In the genomic region with DNA sequence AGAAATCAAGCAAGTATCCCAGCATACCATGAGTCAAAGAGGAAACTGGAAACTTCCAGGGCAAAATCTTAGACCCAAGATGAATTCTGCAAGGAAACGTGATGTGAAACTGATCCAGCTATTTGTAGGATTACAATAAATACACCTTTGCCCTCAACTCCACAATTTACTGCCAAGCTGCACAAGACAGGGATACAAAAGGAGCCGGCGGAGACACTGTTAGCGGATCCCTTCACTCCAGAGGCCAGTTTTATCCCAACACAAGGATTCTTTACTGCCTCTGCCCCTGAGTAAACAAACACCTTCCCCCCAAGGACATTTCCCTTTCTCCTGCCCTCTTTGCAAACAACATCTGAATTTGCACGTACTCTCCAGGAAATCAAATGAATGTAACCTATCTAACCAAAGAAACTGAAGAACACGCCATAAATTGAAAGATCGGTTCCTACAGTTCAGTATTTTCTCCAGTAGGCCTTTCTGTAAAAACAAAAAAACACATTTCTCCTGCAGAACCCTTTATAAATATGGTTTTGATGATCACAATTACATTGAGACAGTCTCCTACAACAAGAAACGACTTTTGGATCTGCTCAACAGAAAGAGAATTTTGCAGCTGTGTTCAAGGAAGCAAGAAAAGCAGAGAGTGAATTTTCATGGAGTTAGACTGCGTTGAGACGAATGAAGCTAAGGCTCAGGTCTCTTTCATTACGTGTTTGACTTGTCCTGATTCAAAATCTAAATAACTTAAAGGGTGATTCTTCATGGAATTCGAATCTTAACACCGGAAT, we compare ENCODE assay signal across 10 cellular contexts. TPM values are rescaled to one million over a fixed set of nuclear protein-coding genes. Genes with fewer than 3 reads are reported as not detected.
A peak's percentile ranks its signal among the peaks of the same experiment; 100 is the strongest.
DNase-seq lines count a peak whose midpoint lies in the region; ATAC-seq and TF ChIP-seq lines count a peak whose summit lies in the region.
"Had no signal": no experiment of that assay in that cellular context is flagged by ENCODE, and none has a peak within 500 bp of the region (broad histone marks: within the 10 kb centered on the region; RNA-seq: fewer than 3 reads in every experiment).

No MANE protein-coding gene starts in this region.

- peaks cover 7 to 16% of the 10 kb centered on the region in 2 donors for H3K4me1 Mint-ChIP-seq in natural killer cell treated with Interleukin-12 subunit alpha and Interleukin-12 subunit beta and Interleukin-15 and Interleukin-18, amount 100 ng/mL, for 72 hours (ENCODE audit: low read depth in 2 of 2)

- H3K4me1 ChIP-seq in HUES48 (ENCODE audit: control insufficient read depth, insufficient read depth, low read length) (peaks cover 24% of the 10 kb centered on the region), body of pancreas (peaks cover 46% of the 10 kb centered on the region)

- ATAC-seq in body of pancreas (no peak), HG03196 (IDR thresholded peaks at IDR 0.05; ENCODE audit: unreplicated experiment) (no peak)
- ATAC-seq in natural killer cell treated with Interleukin-12 subunit alpha and Interleukin-12 subunit beta and Interleukin-15 and Interleukin-18, amount 100 ng/mL, for 72 hours: no peak

- WGBS in body of pancreas, 2 donors: 34 to 36% methylated on average over 13 of the region's 13 CpGs

- TF ChIP-seq CTCF in body of pancreas (IDR thresholded peaks at IDR 0.05): no peak

- H3K27me3 ChIP-seq in HUES48 (ENCODE audit: control insufficient read depth, insufficient read depth, low read length) (peaks cover 9% of the 10 kb centered on the region), body of pancreas (no peaks in the 10 kb centered on the region)

- peaks cover 4% of the 10 kb centered on the region for H3K36me3 Mint-ChIP-seq in natural killer cell treated with Interleukin-12 subunit alpha and Interleukin-12 subunit beta and Interleukin-15 and Interleukin-18, amount 100 ng/mL, for 72 hours

- peak overlapping the region; percentile 43 for H3K4me3 Mint-ChIP-seq in natural killer cell treated with Interleukin-12 subunit alpha and Interleukin-12 subunit beta and Interleukin-15 and Interleukin-18, amount 100 ng/mL, for 72 hours

- peak overlapping the region; percentile 70 for H3K4me3 ChIP-seq in HUES48 (ENCODE audit: low read depth, low read length)
- no peak overlapping the region for H3K4me3 ChIP-seq in body of pancreas

- H3K27ac ChIP-seq in HUES48 (ENCODE audit: low read depth, low read length) (peak overlapping the region; percentile 85), body of pancreas (peak overlapping the region in 3 of 4 donors; percentile 53 to 63 (median 60))

- no peaks in the 10 kb centered on the region for H3K9me3 Mint-ChIP-seq in natural killer cell treated with Interleukin-12 subunit alpha and Interleukin-12 subunit beta and Interleukin-15 and Interleukin-18, amount 100 ng/mL, for 72 hours
- H3K9me3 Mint-ChIP-seq: dendritic cell treated with granulocyte-macrophage colony-stimulating factor and Interleukin-4, amounts not matched to agents 40 ng/mL and 50 ng/mL, for 4 days had no signal

- H3K36me3 ChIP-seq in HUES48 (ENCODE audit: control insufficient read depth, insufficient read depth, low read length) (peaks cover 24% of the 10 kb centered on the region), body of pancreas (replicated peaks in 1 of 2; ENCODE audit: insufficient read depth in 1 of 2, low read depth in 2 of 2) (no peaks in the 10 kb centered on the region)

- no peak for TF ChIP-seq POLR2A in body of pancreas (IDR thresholded peaks at IDR 0.05)

- H3K9me3 ChIP-seq in HUES48 (ENCODE audit: control insufficient read depth, insufficient read depth, low read length) (no peaks in the 10 kb centered on the region), body of pancreas (no peaks in the 10 kb centered on the region)

- peak overlapping the region; percentile 66; the same call in 1 of the 2 replicates for H3K9ac ChIP-seq in HUES48 (ENCODE audit: low read depth, low read length)

- DNase-seq in COLO668 (lab: John Stamatoyannopoulos, UW; ENCODE audit: unreplicated experiment) (peak; percentile 3), body of pancreas (no peak), GM19240 (ENCODE audit: insufficient read length, low spot score) (no peak), OCI-M2 (lab: John Stamatoyannopoulos, UW; ENCODE audit: unreplicated experiment) (no peak), NCI-H187 treated with DMSO at 0.1 percent for 48 hours (lab: John Stamatoyannopoulos, UW) (no peak)
- DNase-seq in natural killer cell treated with Interleukin-12 subunit alpha and Interleukin-12 subunit beta and Interleukin-15 and Interleukin-18, amount 100 ng/mL, for 72 hours (ENCODE audit: low spot score): no peak
- DNase-seq: midbrain had no signal

- peaks cover 53 to 57% of the 10 kb centered on the region in 2 donors for H3K27me3 Mint-ChIP-seq in natural killer cell treated with Interleukin-12 subunit alpha and Interleukin-12 subunit beta and Interleukin-15 and Interleukin-18, amount 100 ng/mL, for 72 hours

- intact Hi-C loops in body of pancreas (cut with DNase I): no loop called here

- no peak overlapping the region for H3K27ac Mint-ChIP-seq in natural killer cell treated with Interleukin-12 subunit alpha and Interleukin-12 subunit beta and Interleukin-15 and Interleukin-18, amount 100 ng/mL, for 72 hours

RNA-seq across cellular contexts. Expression of gene CBX2, which starts 1.4 kb away (rescaled TPM):
- total RNA-seq in body of pancreas: 1 to 10 TPM; 1.6 to 2.0 TPM
- total RNA-seq in natural killer cell treated with Interleukin-12 subunit alpha and Interleukin-12 subunit beta and Interleukin-15 and Interleukin-18, amount 100 ng/mL, for 72 hours: 1 to 10 TPM in 1 of 2 donors, under 1 TPM in 1; 0.95 to 2.1 TPM

RNA-seq across cellular contexts. Expression of gene CBX8, which starts 20.3 kb away (rescaled TPM):
- 1 to 10 TPM; 1.6 to 1.8 TPM for total RNA-seq in body of pancreas
- total RNA-seq in natural killer cell treated with Interleukin-12 subunit alpha and Interleukin-12 subunit beta and Interleukin-15 and Interleukin-18, amount 100 ng/mL, for 72 hours: 10 to 100 TPM in 1 of 2 donors, 1 to 10 TPM in 1; 9.8 to 46.4 TPM

RNA-seq across cellular contexts. Expression of gene ENPP7, which starts 45.8 kb away (rescaled TPM):
- total RNA-seq in body of pancreas: not detected
- total RNA-seq in natural killer cell treated with Interleukin-12 subunit alpha and Interleukin-12 subunit beta and Interleukin-15 and Interleukin-18, amount 100 ng/mL, for 72 hours: under 1 TPM in 1 of 2 donors, not detected in 1; 0.14 TPM
